9 cellular contexts compared by ENCODE assay signal in the genomic region with DNA sequence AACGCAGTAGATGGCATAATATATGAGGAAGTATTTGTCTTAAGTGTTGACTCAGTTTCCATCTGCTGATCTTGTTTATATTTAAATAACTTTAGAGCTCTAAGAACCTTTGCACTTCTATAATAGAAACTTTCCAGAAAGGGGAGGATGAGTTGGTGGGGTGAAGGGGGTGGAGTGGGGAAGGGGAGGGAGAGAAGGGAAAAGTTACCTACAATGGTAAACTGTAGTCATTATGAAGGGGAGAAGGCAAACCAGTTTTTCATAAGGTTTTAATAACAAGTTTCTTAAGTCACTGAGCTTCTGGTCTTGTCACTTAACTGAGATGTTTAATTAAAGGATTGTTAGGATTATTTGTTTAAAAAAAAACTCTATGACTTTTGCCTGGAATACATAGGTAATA. TPM values are rescaled to one million over a fixed set of nuclear protein-coding genes. Genes with fewer than 3 reads are reported as not detected.
DNase-seq lines count a peak whose midpoint lies in the region; ATAC-seq and TF ChIP-seq lines count a peak whose summit lies in the region.
"Had no signal": no experiment of that assay in that cellular context is flagged by ENCODE, and none has a peak within 500 bp of the region (broad histone marks: within the 10 kb centered on the region; RNA-seq: fewer than 3 reads in every experiment).

No MANE protein-coding gene starts in this region.

- intact Hi-C loops in CD4-positive, alpha-beta memory T cell (cut with micrococcal nuclease), result no loop called here

- CTCF ChIA-PET in CD4-positive, alpha-beta memory T cell (lab: Charles Lee; ENCODE audit: partially characterized antibody), result interaction anchor here (1.2 kb wide), 2 partner anchors 11 to 22 kb away, joined by 4 to 7 read pairs; no protein-coding TSS in a partner anchor

- POLR2A ChIA-PET in CD4-positive, alpha-beta memory T cell (lab: Charles Lee; ENCODE audit: partially characterized antibody), result interaction anchor here (7.5 kb wide), 1 partner anchor 11 kb away, joined by 125 read pairs; the partner anchor contains the start of gene TIFA

- H3K9me3 ChIP-seq in CD4-positive, alpha-beta memory T cell (ENCODE audit: control insufficient read depth in 1 of 2, low read length in 2 of 2), result no peaks in the 10 kb centered on the region

- no peak for TF ChIP-seq CTCF in nephron (IDR thresholded peaks at IDR 0.05; ENCODE audit: unreplicated experiment in 3 of 3)

- ATAC-seq in HG03432 (IDR thresholded peaks at IDR 0.05; ENCODE audit: unreplicated experiment) (peak; percentile 6), HG03280 (IDR thresholded peaks at IDR 0.05; ENCODE audit: unreplicated experiment) (no peak), HG02840 (IDR thresholded peaks at IDR 0.05; ENCODE audit: low FRiP score, unreplicated experiment) (no peak), GM18520 (IDR thresholded peaks at IDR 0.05; ENCODE audit: unreplicated experiment) (no peak)
- ATAC-seq in central memory CD8-positive, alpha-beta T cell (replicated peaks; ENCODE audit: extremely low read depth, poor library complexity, severe bottlenecking), result no peak

- H3K9me3 Mint-ChIP-seq in CD4-positive, alpha-beta memory T cell, result no peaks in the 10 kb centered on the region
- no peaks in the 10 kb centered on the region for H3K9me3 Mint-ChIP-seq in central memory CD8-positive, alpha-beta T cell
- H3K9me3 Mint-ChIP-seq in nephron, result no peaks in the 10 kb centered on the region

- H3K36me3 ChIP-seq in CD4-positive, alpha-beta memory T cell (ENCODE audit: insufficient read depth, low read length), result no peaks in the 10 kb centered on the region

- H3K4me3 Mint-ChIP-seq in CD4-positive, alpha-beta memory T cell, result peak overlapping the region; percentile 79 to 90 (median 84)
- H3K4me3 Mint-ChIP-seq in central memory CD8-positive, alpha-beta T cell, result peak overlapping the region; percentile 38
- peak overlapping the region; percentile 81 to 89 (median 82) for H3K4me3 Mint-ChIP-seq in nephron

- H3K27ac ChIP-seq in CD4-positive, alpha-beta memory T cell (ENCODE audit: low read depth, low read length), result peak overlapping the region; percentile 36

- H3K4me1 ChIP-seq in CD4-positive, alpha-beta memory T cell (ENCODE audit: insufficient read depth, low read length), result peaks cover 47% of the 10 kb centered on the region

- H3K27me3 Mint-ChIP-seq in CD4-positive, alpha-beta memory T cell, result no peaks in the 10 kb centered on the region
- no peaks in the 10 kb centered on the region for H3K27me3 Mint-ChIP-seq in central memory CD8-positive, alpha-beta T cell
- no peaks in the 10 kb centered on the region for H3K27me3 Mint-ChIP-seq in nephron (ENCODE audit: low read depth)

- no peak for DNase-seq in CD4-positive, alpha-beta memory T cell
- no peak for DNase-seq in central memory CD8-positive, alpha-beta T cell (ENCODE audit: low spot score in 2 of 2)
- no peak for DNase-seq in activated CD4-positive, CD25-positive, alpha-beta regulatory T cell treated with anti-CD3 and anti-CD28 coated beads, Interleukin-2, amount 50 U/mL, for 72 hours
- DNase-seq: stimulated activated CD4-positive, alpha-beta T cell treated with anti-CD3 and anti-CD28 coated beads, Interleukin-4, amount 100 ng/mL, for 1 hour had no signal

- H3K27ac Mint-ChIP-seq in CD4-positive, alpha-beta memory T cell, result peak overlapping the region; percentile 80 to 94 (median 90)
- no peak overlapping the region for H3K27ac Mint-ChIP-seq in central memory CD8-positive, alpha-beta T cell (ENCODE audit: low read depth)
- H3K27ac Mint-ChIP-seq in nephron, result peak overlapping the region; percentile 85 to 95 (median 92)

- H3K4me3 ChIP-seq in CD4-positive, alpha-beta memory T cell (ENCODE audit: low read length in 2 of 2), result peak overlapping the region; percentile 13 to 30

- H3K4me1 Mint-ChIP-seq in CD4-positive, alpha-beta memory T cell, result peaks cover 16 to 29% (median 22%) of the 10 kb centered on the region in 4 donors
- H3K4me1 Mint-ChIP-seq in central memory CD8-positive, alpha-beta T cell, result no peaks in the 10 kb centered on the region
- peaks cover 22% of the 10 kb centered on the region for H3K4me1 Mint-ChIP-seq in nephron

- no peaks in the 10 kb centered on the region for H3K27me3 ChIP-seq in CD4-positive, alpha-beta memory T cell (ENCODE audit: insufficient read depth, low read length)

- H3K36me3 Mint-ChIP-seq in CD4-positive, alpha-beta memory T cell, result no peaks in the 10 kb centered on the region
- H3K36me3 Mint-ChIP-seq in central memory CD8-positive, alpha-beta T cell (ENCODE audit: insufficient read depth), result no peaks in the 10 kb centered on the region
- no peaks in the 10 kb centered on the region for H3K36me3 Mint-ChIP-seq in nephron (ENCODE audit: low read depth)

RNA-seq across cellular contexts. Expression of gene ALPK1, which starts 0.3 kb away (rescaled TPM):
- total RNA-seq in CD4-positive, alpha-beta memory T cell, result 10 to 100 TPM; 16.3 to 18.6 TPM
- polyA plus RNA-seq in CD4-positive, alpha-beta memory T cell, result 1 to 10 TPM; 3.9 to 4.1 TPM

RNA-seq across cellular contexts. Expression of gene TIFA, which starts 11.8 kb away (rescaled TPM):
- total RNA-seq in CD4-positive, alpha-beta memory T cell, result 10 to 100 TPM; 30.1 to 30.7 TPM
- 10 to 100 TPM; 49.7 to 54.2 TPM for polyA plus RNA-seq in CD4-positive, alpha-beta memory T cell
